9 cellular contexts compared by ENCODE assay signal in genomic region chr2:238462782-238463396, GRCh38. TPM values are rescaled to one million over a fixed set of nuclear protein-coding genes. Genes with fewer than 3 reads are reported as not detected.
DNase-seq lines count a peak whose midpoint lies in the region; ATAC-seq and TF ChIP-seq lines count a peak whose summit lies in the region.
"Had no signal": no experiment of that assay in that cellular context is flagged by ENCODE, and none has a peak within 500 bp of the region (broad histone marks: within the 10 kb centered on the region; RNA-seq: fewer than 3 reads in every experiment).

No MANE protein-coding gene starts in this region.

- H3K9me2 ChIP-seq in Karpas-422 (replicated peaks; ENCODE audit: insufficient read depth, low read length) = no peaks in the 10 kb centered on the region

- no peak overlapping the region for H3K9ac ChIP-seq in Karpas-422 (ENCODE audit: low read length)

- POLR2A ChIA-PET in RWPE1 (lab: Yijun Ruan, JAX; ENCODE audit: low non-redundant PET) = no interaction called here

- peak; percentile 3 to 73 for DNase-seq in cardiac muscle cell (ENCODE audit: low read depth in 1 of 2, low spot score in 1 of 2)
- no peak for DNase-seq in right cardiac atrium
- peak; percentile 86 for DNase-seq in Karpas-422
- peak; percentile 54 for DNase-seq in RWPE1 (ENCODE audit: low spot score)
- peak; percentile 63 to 76 for DNase-seq in erythroblast (lab: John Stamatoyannopoulos, UW)
- DNase-seq in progenitor cell of endocrine pancreas (ENCODE audit: low spot score, unreplicated experiment) = no peak

- H3K4me3 ChIP-seq in cardiac muscle cell (no peak overlapping the region), right cardiac atrium (ENCODE audit: low read length) (no peak overlapping the region), Karpas-422 (ENCODE audit: low read length) (no peak overlapping the region)

- H3K9me3 ChIP-seq in cardiac muscle cell (ENCODE audit: low read depth) (no peaks in the 10 kb centered on the region), right cardiac atrium (ENCODE audit: control insufficient read depth, low read length) (no peaks in the 10 kb centered on the region), Karpas-422 (ENCODE audit: low read length) (no peaks in the 10 kb centered on the region)

- H4K20me1 ChIP-seq in Karpas-422 (ENCODE audit: insufficient read depth, low read depth, low read length) = no peaks in the 10 kb centered on the region

- no peak overlapping the region for H3K4me3 Mint-ChIP-seq in progenitor cell of endocrine pancreas (ENCODE audit: low read depth)

- H3K4me1 Mint-ChIP-seq in progenitor cell of endocrine pancreas (ENCODE audit: low read depth) = peaks cover 5% of the 10 kb centered on the region

- H3K9me3 Mint-ChIP-seq in progenitor cell of endocrine pancreas (ENCODE audit: low read depth) = peaks cover 5% of the 10 kb centered on the region

- H3K27ac ChIP-seq in cardiac muscle cell (no peak overlapping the region), right cardiac atrium (ENCODE audit: low read length) (no peak overlapping the region), Karpas-422 (ENCODE audit: low read length) (no peak overlapping the region), RWPE1 (no peak overlapping the region)
- H3K27ac ChIP-seq: epithelial cell of prostate had no signal

- peaks cover 2% of the 10 kb centered on the region for H3K36me3 Mint-ChIP-seq in progenitor cell of endocrine pancreas (ENCODE audit: insufficient read depth)

- H3K36me3 ChIP-seq in cardiac muscle cell = no peaks in the 10 kb centered on the region
- no peaks in the 10 kb centered on the region for H3K36me3 ChIP-seq in Karpas-422 (ENCODE audit: insufficient read depth, low read length)

- no peak for TF ChIP-seq POLR2A in erythroblast (IDR thresholded peaks at IDR 0.05; ENCODE audit: low read length)

- intact Hi-C loops in right cardiac atrium (cut with DNase I) = loop anchor here (2.0 to 10.0 kb wide), 4 partner anchors 88 to 106 kb away; no protein-coding TSS in a partner anchor

- H3K4me1 ChIP-seq in cardiac muscle cell (ENCODE audit: low read depth) (no peaks in the 10 kb centered on the region), right cardiac atrium (ENCODE audit: control insufficient read depth, insufficient read depth, low read length) (peaks cover 10% of the 10 kb centered on the region), Karpas-422 (ENCODE audit: low read length) (peaks cover 4% of the 10 kb centered on the region; the same call in 1 of the 2 replicates)

- no peaks in the 10 kb centered on the region for H3K79me2 ChIP-seq in Karpas-422 (ENCODE audit: low read length)

- H3K4me2 ChIP-seq in Karpas-422 (ENCODE audit: low read depth, low read length, poor library complexity, severe bottlenecking) = no peak overlapping the region

- TF ChIP-seq CTCF in cardiac muscle cell (IDR thresholded peaks at IDR 0.05; ENCODE audit: low read depth, low read length) (peak; percentile 69), RWPE1 (conservative IDR thresholded peaks at IDR 0.05; ENCODE audit: low read depth) (peak; percentile 76), progenitor cell of endocrine pancreas (IDR thresholded peaks at IDR 0.05; ENCODE audit: unreplicated experiment) (peak; percentile 73)

- CTCF ChIA-PET in RWPE1 (lab: Yijun Ruan, JAX) = no interaction called here

- no peak for ATAC-seq in right cardiac atrium
- no peak for ATAC-seq in HG03571 (IDR thresholded peaks at IDR 0.05; ENCODE audit: unreplicated experiment)
- ATAC-seq in GM19397 (IDR thresholded peaks at IDR 0.05; ENCODE audit: unreplicated experiment) = no peak

- H2AFZ ChIP-seq in Karpas-422 (ENCODE audit: low read length) = no peak overlapping the region

- H3K27me3 ChIP-seq in cardiac muscle cell (no peaks in the 10 kb centered on the region), right cardiac atrium (ENCODE audit: control insufficient read depth, insufficient read depth) (no peaks in the 10 kb centered on the region), Karpas-422 (ENCODE audit: low read length) (no peaks in the 10 kb centered on the region)

- WGBS in right cardiac atrium = 58% methylated on average over 2 of the region's 2 CpGs

- no peak overlapping the region for H3K27ac Mint-ChIP-seq in progenitor cell of endocrine pancreas

- H3K27me3 Mint-ChIP-seq in progenitor cell of endocrine pancreas = no peaks in the 10 kb centered on the region

RNA-seq across cellular contexts. Expression of gene ASB1, which starts 36.2 kb away (rescaled TPM):
- total RNA-seq in cardiac muscle cell (15.6 and 16.7 TPM in 2 replicates), right cardiac atrium (10 to 100 TPM; 49.6 to 74.8 (median 68.5) TPM), progenitor cell of endocrine pancreas (42.3 and 46.8 TPM in 2 replicates)
- polyA plus RNA-seq in cardiac muscle cell (16.7 and 25.6 TPM in 2 replicates), right cardiac atrium (46.0 TPM)
- total RNA-seq in Karpas-422 (2014; rRNA removed; shearing (Covaris generic); ENCODE audit: low replicate concordance) = 25.1 and 37.0 TPM in 2 replicates

Comparison
In these comparisons a context has a peak if more than half of its experiments do, and no peak if none do; other contexts are left out.
1. DNase-seq: peak in cardiac muscle cell (2 of 2), Karpas-422 (single experiment), RWPE1 (single experiment) and erythroblast (2 of 2); none in right cardiac atrium (0 of 3) and progenitor cell of endocrine pancreas (single experiment).
2. Peak in every context shown above with its lines, with median percentiles within 50 percentile points of each other: CTCF ChIP-seq.